Comparison of ENCODE assay signal across 8 cellular contexts in genomic region chr16:89575247-89576172, GRCh38. TPM values are rescaled to one million over a fixed set of nuclear protein-coding genes. Genes with fewer than 3 reads are reported as not detected.
DNase-seq lines count a peak whose midpoint lies in the region; ATAC-seq and TF ChIP-seq lines count a peak whose summit lies in the region.

TSS of gene CPNE7 (plus strand) at chr16:89575758. CDS start at chr16:89575898, 140 bp downstream.

- WGBS in smooth muscle cell (ENCODE audit: low lambda C conversion rate): 3% methylated on average over 76 of the region's 105 CpGs

- no peaks in the 10 kb centered on the region for H3K79me2 ChIP-seq in smooth muscle cell (ENCODE audit: low read depth)

- no peaks in the 10 kb centered on the region for H3K4me1 ChIP-seq in RWPE2 (ENCODE audit: insufficient read depth, poor library complexity, severe bottlenecking)
- H3K4me1 ChIP-seq in smooth muscle cell (ENCODE audit: low read depth): peaks cover 6% of the 10 kb centered on the region

- H3K4me3 ChIP-seq in RWPE2 (ENCODE audit: severe bottlenecking): peak within 1 kb of the TSS; percentile 81
- peak within 1 kb of the TSS; percentile 37 for H3K4me3 ChIP-seq in fibroblast of pulmonary artery (replicated peaks; ENCODE audit: low read depth, low read length)
- peak within 1 kb of the TSS; percentile 44 for H3K4me3 ChIP-seq in smooth muscle cell

- H3K36me3 ChIP-seq in RWPE2 (ENCODE audit: low read depth) (peaks cover 13% of the 10 kb centered on the region), smooth muscle cell (ENCODE audit: low read depth) (no peaks in the 10 kb centered on the region)

- TF ChIP-seq CTCF in RWPE2 (IDR thresholded peaks at IDR 0.05; ENCODE audit: poor library complexity, severe bottlenecking) (no peak), fibroblast of pulmonary artery (IDR thresholded peaks at IDR 0.05; ENCODE audit: low read length, missing control alignments) (no peak), smooth muscle cell (IDR thresholded peaks at IDR 0.05; ENCODE audit: borderline replicate concordance, insufficient read depth, poor library complexity, severe bottlenecking) (no peak)

- peak; percentile 33 for DNase-seq in stimulated activated CD4-positive, alpha-beta T cell treated with anti-CD3 and anti-CD28 coated beads, Interleukin-12 subunit alpha, Interleukin-12 subunit beta, amount 100 ng/mL, for 4 hours
- no peak for DNase-seq in stimulated activated CD4-positive, alpha-beta T cell treated with anti-CD3 and anti-CD28 coated beads, Interleukin-2, amount 100 ng/mL, for 48 hours
- peak; percentile 68 for DNase-seq in RWPE2 (ENCODE audit: low spot score)
- no peak for DNase-seq in fibroblast of pulmonary artery (ENCODE audit: low read depth)
- DNase-seq in smooth muscle cell (lab: John Stamatoyannopoulos, UW; ENCODE audit: unreplicated experiment): no peak
- no peak for DNase-seq in activated effector memory CD4-positive, alpha-beta T cell treated with Interleukin-2 at 50 U/mL for 16 hours
- DNase-seq in T-helper 9 cell: no peak

- H4K20me1 ChIP-seq in smooth muscle cell (ENCODE audit: low read depth): no peaks in the 10 kb centered on the region

- H2AFZ ChIP-seq in smooth muscle cell (ENCODE audit: low read depth): peak within 1 kb of the TSS; percentile 52

- peak within 1 kb of the TSS; percentile 88 for H3K4me2 ChIP-seq in smooth muscle cell

- H3K9me3 ChIP-seq in RWPE2 (ENCODE audit: severe bottlenecking) (no peaks in the 10 kb centered on the region), smooth muscle cell (replicated peaks; ENCODE audit: low read depth) (no peaks in the 10 kb centered on the region)

- no peak within 1 kb of the TSS for H3K9ac ChIP-seq in smooth muscle cell (ENCODE audit: low read depth)

- no peaks in the 10 kb centered on the region for H3F3A ChIP-seq in smooth muscle cell (ENCODE audit: low read depth)

- ATAC-seq in RWPE2 (ENCODE audit: low read depth): peak; percentile 31
- no peak for ATAC-seq in HG03457 (IDR thresholded peaks at IDR 0.05; ENCODE audit: unreplicated experiment)

- H3K27ac ChIP-seq in RWPE2 (ENCODE audit: poor library complexity, severe bottlenecking) (peak within 1 kb of the TSS; percentile 53), smooth muscle cell (ENCODE audit: low read depth) (no peak within 1 kb of the TSS)

- H3K27me3 ChIP-seq in RWPE2 (ENCODE audit: insufficient read depth, poor library complexity, severe bottlenecking) (no peaks in the 10 kb centered on the region), smooth muscle cell (ENCODE audit: low read depth) (peaks cover 25% of the 10 kb centered on the region)

RNA-seq across cellular contexts. Expression of gene CPNE7, which starts in this region (rescaled TPM):
- 0.58 TPM in 1 of 2 replicates, not detected in the other for total RNA-seq in smooth muscle cell
- 0.14 and 0.43 TPM in 2 replicates for polyA plus RNA-seq in smooth muscle cell

Comparison
In these comparisons a context has a peak if more than half of its experiments do, and no peak if none do; other contexts are left out.
1. DNase-seq: peak in stimulated activated CD4-positive, alpha-beta T cell treated with anti-CD3 and anti-CD28 coated beads, Interleukin-12 subunit alpha, Interleukin-12 subunit beta, amount 100 ng/mL, for 4 hours (single experiment) and RWPE2 (single experiment); none in stimulated activated CD4-positive, alpha-beta T cell treated with anti-CD3 and anti-CD28 coated beads, Interleukin-2, amount 100 ng/mL, for 48 hours (0 of 2), fibroblast of pulmonary artery (single experiment), smooth muscle cell (single experiment), activated effector memory CD4-positive, alpha-beta T cell treated with Interleukin-2 at 50 U/mL for 16 hours (single experiment) and T-helper 9 cell (single experiment).
2. Peak in every context shown above with its lines, with median percentiles within 50 percentile points of each other: H3K4me3 ChIP-seq.